ENCODE assay signal across 1 cellular context in the genomic region with DNA sequence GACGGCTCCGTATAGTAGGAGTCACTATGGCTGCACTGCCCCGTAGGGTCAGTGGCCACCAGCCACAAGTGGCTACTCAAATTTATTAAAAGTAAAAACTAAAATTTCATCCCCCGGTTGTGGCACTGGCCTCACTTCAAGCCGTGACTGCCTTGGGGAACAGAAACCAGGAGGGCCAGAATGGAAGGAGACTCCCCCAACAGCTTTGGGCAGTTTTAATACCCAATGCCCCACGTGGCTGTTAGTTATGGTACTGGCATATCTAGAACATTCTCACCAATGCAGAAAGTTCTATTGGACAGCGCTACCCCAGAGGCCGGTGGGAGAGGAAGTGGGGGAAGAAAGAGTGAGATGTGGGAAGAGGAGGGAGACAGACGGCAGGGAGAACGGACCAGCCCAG.
TF ChIP-seq lines count a peak whose summit lies in the region.

No MANE protein-coding gene starts in this region.

TF ChIP-seq in GM23338, 12 proteins besides CTCF, POLR2A, EP300 and RAD21 (continued from another document):
- TF ChIP-seq, protein P1, sequence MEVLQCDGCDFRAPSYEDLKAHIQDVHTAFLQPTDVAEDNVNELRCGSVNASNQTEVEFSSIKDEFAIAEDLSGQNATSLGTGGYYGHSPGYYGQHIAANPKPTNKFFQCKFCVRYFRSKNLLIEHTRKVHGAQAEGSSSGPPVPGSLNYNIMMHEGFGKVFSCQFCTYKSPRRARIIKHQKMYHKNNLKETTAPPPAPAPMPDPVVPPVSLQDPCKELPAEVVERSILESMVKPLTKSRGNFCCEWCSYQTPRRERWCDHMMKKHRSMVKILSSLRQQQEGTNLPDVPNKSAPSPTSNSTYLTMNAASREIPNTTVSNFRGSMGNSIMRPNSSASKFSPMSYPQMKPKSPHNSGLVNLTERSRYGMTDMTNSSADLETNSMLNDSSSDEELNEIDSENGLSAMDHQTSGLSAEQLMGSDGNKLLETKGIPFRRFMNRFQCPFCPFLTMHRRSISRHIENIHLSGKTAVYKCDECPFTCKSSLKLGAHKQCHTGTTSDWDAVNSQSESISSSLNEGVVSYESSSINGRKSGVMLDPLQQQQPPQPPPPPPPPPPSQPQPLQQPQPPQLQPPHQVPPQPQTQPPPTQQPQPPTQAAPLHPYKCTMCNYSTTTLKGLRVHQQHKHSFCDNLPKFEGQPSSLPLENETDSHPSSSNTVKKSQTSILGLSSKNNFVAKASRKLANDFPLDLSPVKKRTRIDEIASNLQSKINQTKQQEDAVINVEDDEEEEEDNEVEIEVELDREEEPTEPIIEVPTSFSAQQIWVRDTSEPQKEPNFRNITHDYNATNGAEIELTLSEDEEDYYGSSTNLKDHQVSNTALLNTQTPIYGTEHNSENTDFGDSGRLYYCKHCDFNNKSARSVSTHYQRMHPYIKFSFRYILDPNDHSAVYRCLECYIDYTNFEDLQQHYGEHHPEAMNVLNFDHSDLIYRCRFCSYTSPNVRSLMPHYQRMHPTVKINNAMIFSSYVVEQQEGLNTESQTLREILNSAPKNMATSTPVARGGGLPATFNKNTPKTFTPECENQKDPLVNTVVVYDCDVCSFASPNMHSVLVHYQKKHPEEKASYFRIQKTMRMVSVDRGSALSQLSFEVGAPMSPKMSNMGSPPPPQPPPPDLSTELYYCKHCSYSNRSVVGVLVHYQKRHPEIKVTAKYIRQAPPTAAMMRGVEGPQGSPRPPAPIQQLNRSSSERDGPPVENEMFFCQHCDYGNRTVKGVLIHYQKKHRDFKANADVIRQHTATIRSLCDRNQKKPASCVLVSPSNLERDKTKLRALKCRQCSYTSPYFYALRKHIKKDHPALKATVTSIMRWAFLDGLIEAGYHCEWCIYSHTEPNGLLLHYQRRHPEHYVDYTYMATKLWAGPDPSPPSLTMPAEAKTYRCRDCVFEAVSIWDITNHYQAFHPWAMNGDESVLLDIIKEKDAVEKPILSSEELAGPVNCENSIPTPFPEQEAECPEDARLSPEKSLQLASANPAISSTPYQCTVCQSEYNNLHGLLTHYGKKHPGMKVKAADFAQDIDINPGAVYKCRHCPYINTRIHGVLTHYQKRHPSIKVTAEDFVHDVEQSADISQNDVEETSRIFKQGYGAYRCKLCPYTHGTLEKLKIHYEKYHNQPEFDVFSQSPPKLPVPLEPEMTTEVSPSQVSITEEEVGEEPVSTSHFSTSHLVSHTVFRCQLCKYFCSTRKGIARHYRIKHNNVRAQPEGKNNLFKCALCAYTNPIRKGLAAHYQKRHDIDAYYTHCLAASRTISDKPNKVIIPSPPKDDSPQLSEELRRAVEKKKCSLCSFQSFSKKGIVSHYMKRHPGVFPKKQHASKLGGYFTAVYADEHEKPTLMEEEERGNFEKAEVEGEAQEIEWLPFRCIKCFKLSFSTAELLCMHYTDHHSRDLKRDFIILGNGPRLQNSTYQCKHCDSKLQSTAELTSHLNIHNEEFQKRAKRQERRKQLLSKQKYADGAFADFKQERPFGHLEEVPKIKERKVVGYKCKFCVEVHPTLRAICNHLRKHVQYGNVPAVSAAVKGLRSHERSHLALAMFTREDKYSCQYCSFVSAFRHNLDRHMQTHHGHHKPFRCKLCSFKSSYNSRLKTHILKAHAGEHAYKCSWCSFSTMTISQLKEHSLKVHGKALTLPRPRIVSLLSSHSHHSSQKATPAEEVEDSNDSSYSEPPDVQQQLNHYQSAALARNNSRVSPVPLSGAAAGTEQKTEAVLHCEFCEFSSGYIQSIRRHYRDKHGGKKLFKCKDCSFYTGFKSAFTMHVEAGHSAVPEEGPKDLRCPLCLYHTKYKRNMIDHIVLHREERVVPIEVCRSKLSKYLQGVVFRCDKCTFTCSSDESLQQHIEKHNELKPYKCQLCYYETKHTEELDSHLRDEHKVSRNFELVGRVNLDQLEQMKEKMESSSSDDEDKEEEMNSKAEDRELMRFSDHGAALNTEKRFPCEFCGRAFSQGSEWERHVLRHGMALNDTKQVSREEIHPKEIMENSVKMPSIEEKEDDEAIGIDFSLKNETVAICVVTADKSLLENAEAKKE (CRISPR knock-in tag; IDR thresholded peaks at IDR 0.05): no peak
- TF ChIP-seq POLR2AphosphoS5 (IDR thresholded peaks at IDR 0.05; ENCODE audit: low read depth): no peak
- TF ChIP-seq JUNB (IDR thresholded peaks at IDR 0.05; ENCODE audit: unreplicated experiment): no peak
- TF ChIP-seq STAT1 (IDR thresholded peaks at IDR 0.05; ENCODE audit: unreplicated experiment): no peak
- no peak for TF ChIP-seq NANOG (IDR thresholded peaks at IDR 0.05; ENCODE audit: borderline replicate concordance)
- TF ChIP-seq EZH2 (IDR thresholded peaks at IDR 0.05; ENCODE audit: low read depth, unreplicated experiment): no peak
- no peak for TF ChIP-seq ZNF331 (CRISPR knock-in tag; IDR thresholded peaks at IDR 0.05; ENCODE audit: low read depth)
- TF ChIP-seq ZNF114 (CRISPR knock-in tag; IDR thresholded peaks at IDR 0.05): no peak
- no peak for TF ChIP-seq EZH2phosphoT487 (IDR thresholded peaks at IDR 0.05; ENCODE audit: unreplicated experiment)
- TF ChIP-seq CREB1 (CRISPR knock-in tag; IDR thresholded peaks at IDR 0.05; ENCODE audit: low read depth): no peak
- TF ChIP-seq, protein P2, sequence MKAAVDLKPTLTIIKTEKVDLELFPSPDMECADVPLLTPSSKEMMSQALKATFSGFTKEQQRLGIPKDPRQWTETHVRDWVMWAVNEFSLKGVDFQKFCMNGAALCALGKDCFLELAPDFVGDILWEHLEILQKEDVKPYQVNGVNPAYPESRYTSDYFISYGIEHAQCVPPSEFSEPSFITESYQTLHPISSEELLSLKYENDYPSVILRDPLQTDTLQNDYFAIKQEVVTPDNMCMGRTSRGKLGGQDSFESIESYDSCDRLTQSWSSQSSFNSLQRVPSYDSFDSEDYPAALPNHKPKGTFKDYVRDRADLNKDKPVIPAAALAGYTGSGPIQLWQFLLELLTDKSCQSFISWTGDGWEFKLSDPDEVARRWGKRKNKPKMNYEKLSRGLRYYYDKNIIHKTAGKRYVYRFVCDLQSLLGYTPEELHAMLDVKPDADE (IDR thresholded peaks at IDR 0.05): no peak
